24 cellular contexts compared by ENCODE assay signal in the genomic region with DNA sequence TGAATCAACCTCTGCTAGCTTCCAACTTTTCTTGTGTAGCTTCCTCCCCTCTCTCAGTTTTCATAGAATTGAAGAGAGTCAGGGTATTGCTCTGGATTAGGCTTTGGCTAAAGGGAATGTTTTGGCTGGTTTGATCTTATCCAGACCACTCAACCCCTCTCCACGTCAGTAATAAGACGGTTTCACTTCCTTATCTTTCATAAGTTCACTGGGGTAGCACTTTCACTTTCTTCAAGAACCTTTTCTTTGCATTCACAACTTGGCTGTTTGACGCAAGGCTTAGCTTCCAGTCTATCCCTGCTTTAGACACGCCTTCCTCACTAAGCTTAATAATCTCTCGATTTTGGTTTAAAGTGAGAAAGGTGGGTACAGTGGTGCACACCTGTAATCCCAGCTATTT. TPM values are rescaled to one million over a fixed set of nuclear protein-coding genes. Genes with fewer than 3 reads are reported as not detected.
DNase-seq lines count a peak whose midpoint lies in the region; ATAC-seq and TF ChIP-seq lines count a peak whose summit lies in the region.
"Had no signal": no experiment of that assay in that cellular context is flagged by ENCODE, and none has a peak within 500 bp of the region (broad histone marks: within the 10 kb centered on the region; RNA-seq: fewer than 3 reads in every experiment).

No MANE protein-coding gene starts in this region.

- no peak overlapping the region for H3K4me3 Mint-ChIP-seq in CD4-positive, alpha-beta T cell
- H3K4me3 Mint-ChIP-seq: activated CD8-positive, alpha-beta memory T cell treated with anti-CD3 and anti-CD28 coated beads, Interleukin-2, amount 10 ng/mL, durations not matched to agents 7 days and 5 days; GM23338; nephron progenitor cell had no signal

- H3K9me3 ChIP-seq in Karpas-422 (ENCODE audit: low read length): no peaks in the 10 kb centered on the region
- peaks cover 15% of the 10 kb centered on the region for H3K9me3 ChIP-seq in CD4-positive, alpha-beta T cell (ENCODE audit: control insufficient read depth, low read length)
- H3K9me3 ChIP-seq: colonic mucosa had no signal

- no peaks in the 10 kb centered on the region for H3K27me3 ChIP-seq in Karpas-422 (ENCODE audit: low read length)
- peaks cover 4% of the 10 kb centered on the region for H3K27me3 ChIP-seq in CD4-positive, alpha-beta T cell (ENCODE audit: control insufficient read depth, insufficient read depth, low read length)
- H3K27me3 ChIP-seq: colonic mucosa, tibial artery had no signal

- H4K20me1 ChIP-seq in Karpas-422 (ENCODE audit: insufficient read depth, low read depth, low read length): no peaks in the 10 kb centered on the region

- H3K4me1 Mint-ChIP-seq in CD4-positive, alpha-beta T cell (ENCODE audit: low read depth): no peaks in the 10 kb centered on the region
- H3K4me1 Mint-ChIP-seq: activated CD8-positive, alpha-beta memory T cell treated with anti-CD3 and anti-CD28 coated beads, Interleukin-2, amount 10 ng/mL, durations not matched to agents 7 days and 5 days; GM23338; nephron progenitor cell had no signal

- no peaks in the 10 kb centered on the region for H3K9me2 ChIP-seq in Karpas-422 (replicated peaks; ENCODE audit: insufficient read depth, low read length)

- no peak for ATAC-seq in CD4-positive, alpha-beta T cell (ENCODE audit: poor library complexity)
- ATAC-seq in GM19328 (IDR thresholded peaks at IDR 0.05; ENCODE audit: unreplicated experiment): no peak
- ATAC-seq: activated CD8-positive, alpha-beta memory T cell treated with anti-CD3 and anti-CD28 coated beads, Interleukin-2, amount 10 ng/mL, durations not matched to agents 7 days and 5 days; GM23338; K562; left colon had no signal

- H3K4me2 ChIP-seq in Karpas-422 (ENCODE audit: low read depth, low read length, poor library complexity, severe bottlenecking): peak overlapping the region; percentile 14
- H3K4me2 ChIP-seq: GM23338 had no signal

- CTCF ChIA-PET in GM10248 (lab: Yijun Ruan, JAX): no interaction called here
- CTCF ChIA-PET in CD4-positive, alpha-beta T cell (lab: Charles Lee): no interaction called here

- 0 out of 2 replicates have a peak, but pooled peaks cover 2% of the 10 kb centered on the region for H3K4me1 ChIP-seq in Karpas-422 (ENCODE audit: low read length)
- H3K4me1 ChIP-seq: colonic mucosa, tibial artery had no signal

- peaks cover 37% of the 10 kb centered on the region for H3K27me3 Mint-ChIP-seq in CD4-positive, alpha-beta T cell
- H3K27me3 Mint-ChIP-seq: activated CD8-positive, alpha-beta memory T cell treated with anti-CD3 and anti-CD28 coated beads, Interleukin-2, amount 10 ng/mL, durations not matched to agents 7 days and 5 days had no signal

- H3K79me2 ChIP-seq in Karpas-422 (ENCODE audit: low read length): no peaks in the 10 kb centered on the region

- H3K36me3 Mint-ChIP-seq in CD4-positive, alpha-beta T cell (ENCODE audit: low read depth): no peaks in the 10 kb centered on the region
- H3K36me3 Mint-ChIP-seq: activated CD8-positive, alpha-beta memory T cell treated with anti-CD3 and anti-CD28 coated beads, Interleukin-2, amount 10 ng/mL, durations not matched to agents 7 days and 5 days had no signal

- H3K27ac Mint-ChIP-seq in CD4-positive, alpha-beta T cell: no peak overlapping the region
- H3K27ac Mint-ChIP-seq: activated CD8-positive, alpha-beta memory T cell treated with anti-CD3 and anti-CD28 coated beads, Interleukin-2, amount 10 ng/mL, durations not matched to agents 7 days and 5 days; activated T-helper 2 cell treated with anti-CD3 and anti-CD28 coated beads, Interferon-gamma antibody, Interleukin-2, Interleukin-4, amounts not matched to agents 10 μg/mL and 5 μg/mL and 100 μg/mL, durations not matched to agents 14 hours and 24 hours and 36 hours; GM23338; nephron progenitor cell had no signal

- no peaks in the 10 kb centered on the region for H3K36me3 ChIP-seq in Karpas-422 (ENCODE audit: insufficient read depth, low read length)
- H3K36me3 ChIP-seq: colonic mucosa, tibial artery had no signal

- intact Hi-C loops in CD4-positive, alpha-beta T cell (cut with DNase I, micrococcal nuclease): no loop called here

- DNase-seq in GM10248 (ENCODE audit: extremely low spot score): peak; percentile 29
- DNase-seq in Karpas-422: peak; percentile 54
- DNase-seq in OCI-M1 (lab: John Stamatoyannopoulos, UW): peak; percentile 88
- DNase-seq in pons (ENCODE audit: low spot score): peak; percentile 67
- DNase-seq in NCI-H1694 (lab: John Stamatoyannopoulos, UW): no peak
- no peak for DNase-seq in CD4-positive, alpha-beta T cell
- DNase-seq in GM19240 (ENCODE audit: insufficient read length, low spot score): no peak
- DNase-seq: activated CD4-positive, alpha-beta T cell treated with anti-CD3 and anti-CD28 coated beads for 48 hours; activated CD8-positive, alpha-beta memory T cell treated with anti-CD3 and anti-CD28 coated beads, Interleukin-2, amount 10 ng/mL, durations not matched to agents 7 days and 5 days; colonic mucosa; DND-41; left colon; midbrain; NCI-H1092 treated with DMSO at 0.1 percent for 48 hours; nephron progenitor cell; posterior cingulate gyrus; SHP77; stimulated activated naive CD4-positive, alpha-beta T cell; tibial artery had no signal

- no peak overlapping the region for H3K9ac ChIP-seq in Karpas-422 (ENCODE audit: low read length)

- peaks cover 8% of the 10 kb centered on the region for H3K9me3 Mint-ChIP-seq in CD4-positive, alpha-beta T cell
- H3K9me3 Mint-ChIP-seq: activated T-helper 2 cell treated with anti-CD3 and anti-CD28 coated beads, Interferon-gamma antibody, Interleukin-2, Interleukin-4, amounts not matched to agents 10 μg/mL and 5 μg/mL and 100 μg/mL, durations not matched to agents 14 hours and 24 hours and 36 hours had no signal

- no peak overlapping the region for H3K27ac ChIP-seq in Karpas-422 (ENCODE audit: low read length)
- H3K27ac ChIP-seq in CD4-positive, alpha-beta T cell (ENCODE audit: low read depth, low read length): no peak overlapping the region
- H3K27ac ChIP-seq: colonic mucosa, tibial artery had no signal

- TF ChIP-seq CTCF in GM10248 (IDR thresholded peaks at IDR 0.05; ENCODE audit: control extremely low read depth, extremely low read depth, low read depth, missing control alignments): no peak
- no peak for TF ChIP-seq CTCF in CD4-positive, alpha-beta T cell (IDR thresholded peaks at IDR 0.05)

- no peak overlapping the region for H3K4me3 ChIP-seq in Karpas-422 (ENCODE audit: low read length)
- H3K4me3 ChIP-seq: colonic mucosa, GM23338, K562, tibial artery had no signal

- POLR2A ChIA-PET in GM10248 (lab: Yijun Ruan, JAX): no interaction called here
- POLR2A ChIA-PET in CD4-positive, alpha-beta T cell (lab: Charles Lee): no interaction called here

- H2AFZ ChIP-seq in Karpas-422 (ENCODE audit: low read length): no peak overlapping the region
- H2AFZ ChIP-seq: GM23338 had no signal

RNA-seq across cellular contexts. Expression of a gene that starts 29.7 kb away (rescaled TPM):
- total RNA-seq in Karpas-422 (2014; rRNA removed; shearing (Covaris generic); ENCODE audit: low replicate concordance): not detected in 2 replicates
- not detected for total RNA-seq in CD4-positive, alpha-beta T cell
- total RNA-seq: activated CD8-positive, alpha-beta memory T cell treated with anti-CD3 and anti-CD28 coated beads, Interleukin-2, amount 10 ng/mL, durations not matched to agents 7 days and 5 days; activated T-helper 2 cell treated with anti-CD3 and anti-CD28 coated beads, Interferon-gamma antibody, Interleukin-2, Interleukin-4, amounts not matched to agents 10 μg/mL and 5 μg/mL and 100 μg/mL, durations not matched to agents 14 hours and 24 hours and 36 hours; colonic mucosa; GM23338; K562; left colon; NCI-H460 had no signal

RNA-seq across cellular contexts. Expression of a gene that starts 39.9 kb away (rescaled TPM):
- not detected in 2 replicates for total RNA-seq in Karpas-422 (2014; rRNA removed; shearing (Covaris generic); ENCODE audit: low replicate concordance)
- total RNA-seq in CD4-positive, alpha-beta T cell: not detected
- total RNA-seq: activated CD8-positive, alpha-beta memory T cell treated with anti-CD3 and anti-CD28 coated beads, Interleukin-2, amount 10 ng/mL, durations not matched to agents 7 days and 5 days; activated T-helper 2 cell treated with anti-CD3 and anti-CD28 coated beads, Interferon-gamma antibody, Interleukin-2, Interleukin-4, amounts not matched to agents 10 μg/mL and 5 μg/mL and 100 μg/mL, durations not matched to agents 14 hours and 24 hours and 36 hours; colonic mucosa; GM23338; K562; left colon; NCI-H460 had no signal

RNA-seq across cellular contexts. Expression of a gene that starts 40.2 kb away (rescaled TPM):
- not detected in 2 replicates for total RNA-seq in Karpas-422 (2014; rRNA removed; shearing (Covaris generic); ENCODE audit: low replicate concordance)
- not detected for total RNA-seq in CD4-positive, alpha-beta T cell
- total RNA-seq: activated CD8-positive, alpha-beta memory T cell treated with anti-CD3 and anti-CD28 coated beads, Interleukin-2, amount 10 ng/mL, durations not matched to agents 7 days and 5 days; activated T-helper 2 cell treated with anti-CD3 and anti-CD28 coated beads, Interferon-gamma antibody, Interleukin-2, Interleukin-4, amounts not matched to agents 10 μg/mL and 5 μg/mL and 100 μg/mL, durations not matched to agents 14 hours and 24 hours and 36 hours; colonic mucosa; GM23338; K562; left colon; NCI-H460 had no signal

Comparison
In these comparisons a context has a peak if more than half of its experiments do, and no peak if none do; other contexts are left out.
1. DNase-seq: peak in GM10248 (single experiment), Karpas-422 (single experiment), OCI-M1 (single experiment) and pons (single experiment); none in NCI-H1694 (single experiment), CD4-positive, alpha-beta T cell (0 of 10) and GM19240 (single experiment).